In the genomic region with DNA sequence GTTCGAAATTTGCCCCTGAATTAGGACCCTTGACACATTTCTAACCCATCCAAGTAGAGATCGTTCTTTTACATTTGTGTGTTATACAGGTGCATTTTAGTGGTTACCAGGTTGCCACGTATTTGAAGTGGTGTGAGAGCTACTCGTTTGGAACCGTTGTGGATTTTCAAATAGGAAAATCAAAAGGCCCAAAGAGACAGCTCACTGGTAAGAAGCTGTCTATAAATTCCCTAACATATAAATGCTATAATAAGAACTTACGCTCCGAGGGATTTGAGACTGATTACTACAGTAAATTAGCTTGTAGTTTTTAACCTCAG, we compare ENCODE assay signal across 8 cellular contexts. TPM values are rescaled to one million over a fixed set of nuclear protein-coding genes. Genes with fewer than 3 reads are reported as not detected.
DNase-seq lines count a peak whose midpoint lies in the region; ATAC-seq and TF ChIP-seq lines count a peak whose summit lies in the region.

No MANE protein-coding gene starts in this region.

- peak overlapping the region; percentile 87 for H2AFZ ChIP-seq in MM.1S (ENCODE audit: low read length)

- peaks cover 27% of the 10 kb centered on the region for H3F3A ChIP-seq in MM.1S (ENCODE audit: insufficient read depth, low read length)

- intact Hi-C loops in Calu3 (cut with micrococcal nuclease; ENCODE audit: unreplicated experiment), result loop anchor here (5.0 to 10.0 kb wide), 3 partner anchors 68 to 560 kb away; no protein-coding TSS in a partner anchor

- H4K20me1 ChIP-seq in MM.1S (ENCODE audit: insufficient read depth, low read length), result no peaks in the 10 kb centered on the region; the same call in 1 of the 2 replicates

- peak overlapping the region; percentile 98 for H3K9ac ChIP-seq in MM.1S (ENCODE audit: low read length)

- DNase-seq in Calu3 (no peak), MM.1S (peak; percentile 11), astrocyte of the spinal cord (ENCODE audit: low read depth, low spot score) (peak; percentile 39), memory B cell (ENCODE audit: low spot score in 2 of 2) (no peak), G401 (ENCODE audit: low spot score) (no peak)
- no peak for DNase-seq in stimulated activated CD4-positive, alpha-beta T cell treated with anti-CD3 and anti-CD28 coated beads, Interleukin-2, amount 100 ng/mL, for 24 hours

- no peaks in the 10 kb centered on the region for H3K9me2 ChIP-seq in MM.1S (replicated peaks; ENCODE audit: insufficient read depth, low read length)

- H3K4me2 ChIP-seq in MM.1S (ENCODE audit: low read depth, low read length), result peak overlapping the region; percentile 52

- H3K4me1 Mint-ChIP-seq in Calu3 (ENCODE audit: low read depth, unreplicated experiment) (no peaks in the 10 kb centered on the region), memory B cell (peaks cover 32% of the 10 kb centered on the region)

- CTCF ChIA-PET in Calu3 (lab: Charles Lee), result no interaction called here

- ATAC-seq in memory B cell (ENCODE audit: low read depth) (no peak), HG03342 (IDR thresholded peaks at IDR 0.05; ENCODE audit: unreplicated experiment) (no peak), HG03354 (IDR thresholded peaks at IDR 0.05; ENCODE audit: poor library complexity, severe bottlenecking, unreplicated experiment) (no peak)

- peaks cover 67% of the 10 kb centered on the region for H3K79me2 ChIP-seq in MM.1S (ENCODE audit: low read length)

- no peaks in the 10 kb centered on the region for H3K27me3 Mint-ChIP-seq in Calu3 (ENCODE audit: unreplicated experiment)
- H3K27me3 Mint-ChIP-seq in memory B cell, result no peaks in the 10 kb centered on the region

- in situ Hi-C loops in astrocyte of the spinal cord (cut with HindIII; ENCODE audit: low sequenced_read_pairs) (no loop called here), G401 (cut with HindIII; ENCODE audit: low sequenced_read_pairs) (no loop called here)

- H3K27ac ChIP-seq in MM.1S (ENCODE audit: low read length), result peak overlapping the region; percentile 98

- peak overlapping the region; percentile 99 for H3K27ac Mint-ChIP-seq in Calu3 (ENCODE audit: unreplicated experiment)
- peak overlapping the region; percentile 99 for H3K27ac Mint-ChIP-seq in memory B cell

- H3K9me3 ChIP-seq in MM.1S (replicated peaks; ENCODE audit: insufficient read depth, low read length), result no peaks in the 10 kb centered on the region

- H3K27me3 ChIP-seq in MM.1S (replicated peaks; ENCODE audit: insufficient read depth, low read length), result no peaks in the 10 kb centered on the region

- TF ChIP-seq CTCF in Calu3 (IDR thresholded peaks at IDR 0.05; ENCODE audit: unreplicated experiment), result no peak
- no peak for TF ChIP-seq CTCF in MM.1S (IDR thresholded peaks at IDR 0.05; ENCODE audit: low read length)
- TF ChIP-seq CTCF in astrocyte of the spinal cord (IDR thresholded peaks at IDR 0.05; ENCODE audit: low read depth, low read length), result no peak

- no TSS peak for BruUV-seq in Calu3 (replicated peaks; lab: Mats Ljungman, UMichigan)

- H3K36me3 ChIP-seq in MM.1S (replicated peaks; ENCODE audit: insufficient read depth, low read length), result no peaks in the 10 kb centered on the region; the same call in 1 of the 2 replicates

- H3K9me3 Mint-ChIP-seq in Calu3 (ENCODE audit: low read depth, unreplicated experiment) (no peaks in the 10 kb centered on the region), memory B cell (no peaks in the 10 kb centered on the region)

- H3K4me3 Mint-ChIP-seq in Calu3 (ENCODE audit: low read depth, unreplicated experiment) (peak overlapping the region; percentile 93), memory B cell (peak overlapping the region; percentile 94)

- H3K36me3 Mint-ChIP-seq in Calu3 (ENCODE audit: insufficient read depth, unreplicated experiment) (peaks cover 41% of the 10 kb centered on the region), memory B cell (no peaks in the 10 kb centered on the region)

- H3K4me1 ChIP-seq in MM.1S (ENCODE audit: low read length), result peaks cover 24% of the 10 kb centered on the region

- peak overlapping the region; percentile 94 for H3K4me3 ChIP-seq in MM.1S (ENCODE audit: low read length)
- H3K4me3 ChIP-seq in astrocyte of the spinal cord (ENCODE audit: low read depth, low read length), result peak overlapping the region; percentile 69

RNA-seq across cellular contexts. Expression of gene REV3L, which starts 1.6 kb away (rescaled TPM):
- total RNA-seq in Calu3 (2022), result 17.2 and 19.0 TPM in 2 replicates
- total RNA-seq in G401 (2014; rRNA removed; shearing (Covaris generic)), result 13.7 and 26.2 TPM in 2 replicates

Comparison
In these comparisons a context has a peak if more than half of its experiments do, and no peak if none do; other contexts are left out.
1. DNase-seq: peak in MM.1S (single experiment) and astrocyte of the spinal cord (single experiment); none in Calu3 (single experiment), memory B cell (0 of 2), stimulated activated CD4-positive, alpha-beta T cell treated with anti-CD3 and anti-CD28 coated beads, Interleukin-2, amount 100 ng/mL, for 24 hours (0 of 2) and G401 (single experiment).